In genomic region chr6:28907394-28907793, GRCh38 we compare ENCODE assay signal across 20 cellular contexts. TPM values are rescaled to one million over a fixed set of nuclear protein-coding genes. Genes with fewer than 3 reads are reported as not detected.
DNase-seq lines count a peak whose midpoint lies in the region; ATAC-seq, FAIRE-seq and TF ChIP-seq lines count a peak whose summit lies in the region.
"Had no signal": no experiment of that assay in that cellular context is flagged by ENCODE, and none has a peak within 500 bp of the region (broad histone marks: within the 10 kb centered on the region; RNA-seq: fewer than 3 reads in every experiment).

No MANE protein-coding gene starts in this region.

- TF ChIP-seq CTCF in AG04449 (IDR thresholded peaks at IDR 0.05; ENCODE audit: insufficient read depth, low read length, missing control alignments), result no peak
- TF ChIP-seq CTCF in HL-60 (IDR thresholded peaks at IDR 0.05; ENCODE audit: insufficient read depth, low read length), result no peak
- TF ChIP-seq CTCF in bronchial epithelial cell (IDR thresholded peaks at IDR 0.05; ENCODE audit: insufficient read depth, low read length, severe bottlenecking), result no peak
- no peak for TF ChIP-seq CTCF in lower lobe of right lung (IDR thresholded peaks at IDR 0.05)

- peaks cover 21% of the 10 kb centered on the region for H3K36me3 ChIP-seq in bronchial epithelial cell (ENCODE audit: control insufficient read depth, insufficient read depth, low read length)
- peaks cover 100% of the 10 kb centered on the region for H3K36me3 ChIP-seq in lower lobe of right lung

- peaks cover 10% of the 10 kb centered on the region for H3K4me1 ChIP-seq in lower lobe of right lung
- H3K4me1 ChIP-seq: right lobe of liver, vagina had no signal

- H3K27ac ChIP-seq in HL-60 (replicated peaks) (peak overlapping the region; percentile 31), lower lobe of right lung (peak overlapping the region; percentile 51)
- H3K27ac ChIP-seq: KMS-11, vagina, WERI-Rb-1 had no signal

- intact Hi-C loops in lower lobe of right lung (cut with DNase I), result no loop called here

- ATAC-seq in lower lobe of right lung (peak; percentile 84 to 97), HG03571 (IDR thresholded peaks at IDR 0.05; ENCODE audit: unreplicated experiment) (no peak)
- ATAC-seq: HCT116, left ventricle myocardium superior had no signal

- no peak for FAIRE-seq in bronchial epithelial cell (lab: Jason Lieb, UNC)

- CTCF ChIA-PET in AG04449 (lab: Yijun Ruan, JAX), result interaction anchor here (0.8 to 1.4 kb wide), 3 partner anchors 9 to 69 kb away, joined by 3 to 4 read pairs (median 4); no protein-coding TSS in a partner anchor

- H3K27me3 ChIP-seq in HL-60 (ENCODE audit: insufficient read depth, poor library complexity, severe bottlenecking), result no peaks in the 10 kb centered on the region
- H3K27me3 ChIP-seq in bronchial epithelial cell (ENCODE audit: control insufficient read depth, insufficient read depth, low read length), result no peaks in the 10 kb centered on the region
- H3K27me3 ChIP-seq in lower lobe of right lung (ENCODE audit: low read depth), result no peaks in the 10 kb centered on the region
- H3K27me3 ChIP-seq: right lobe of liver, vagina had no signal

- no peak overlapping the region for H3K4me3 ChIP-seq in AG04449 (ENCODE audit: low read depth, low read length)
- no peak overlapping the region for H3K4me3 ChIP-seq in HL-60 (replicated peaks; ENCODE audit: insufficient read depth, low read length)
- no peak overlapping the region for H3K4me3 ChIP-seq in bronchial epithelial cell (ENCODE audit: low read depth, low read length)
- H3K4me3 ChIP-seq in lower lobe of right lung, result no peak overlapping the region
- H3K4me3 ChIP-seq: right lobe of liver, vagina had no signal

- DNase-seq in AG04449 (ENCODE audit: low read depth, low spot score), result peak; percentile 46
- DNase-seq in HL-60 (ENCODE audit: low read depth in 1 of 2, low spot score in 1 of 2), result peak in 1 of 2 experiments; percentile 16
- peak; percentile 68 for DNase-seq in bronchial epithelial cell (ENCODE audit: low read depth)
- no peak for DNase-seq in lower lobe of right lung
- DNase-seq in pons (ENCODE audit: low spot score), result no peak
- no peak for DNase-seq in NCI-H748 (lab: John Stamatoyannopoulos, UW; ENCODE audit: unreplicated experiment)
- no peak for DNase-seq in NCI-H187 (lab: John Stamatoyannopoulos, UW)
- DNase-seq: activated CD8-positive, alpha-beta memory T cell treated with anti-CD3 and anti-CD28 coated beads for 24 hours; activated gamma-delta T cell treated with Interleukin-2 at 50 U/mL for 16 hours; hippocampal formation; left ventricle myocardium superior; NCI-H1436; nephron progenitor cell; right lobe of liver; stimulated activated CD4-positive, alpha-beta T cell treated with anti-CD3 and anti-CD28 coated beads, Interleukin-4, amount 100 ng/mL, for 1 hour; WERI-Rb-1 had no signal

- POLR2A ChIA-PET in AG04449 (lab: Yijun Ruan, JAX), result no interaction called here

- H3K9me3 ChIP-seq in lower lobe of right lung, result no peaks in the 10 kb centered on the region
- H3K9me3 ChIP-seq: right lobe of liver, vagina had no signal

RNA-seq across cellular contexts. Expression of gene TRIM27, which starts 16.4 kb away (rescaled TPM):
- total RNA-seq in bronchial epithelial cell (27.0 and 39.0 TPM in 2 replicates), lower lobe of right lung (46.6 TPM)

Comparison
In these comparisons a context has a peak if more than half of its experiments do, and no peak if none do; other contexts are left out.
1. DNase-seq: peak in AG04449 (single experiment) and bronchial epithelial cell (single experiment); none in lower lobe of right lung (single experiment), pons (single experiment), NCI-H748 (single experiment) and NCI-H187 (0 of 2).